In the genomic region with DNA sequence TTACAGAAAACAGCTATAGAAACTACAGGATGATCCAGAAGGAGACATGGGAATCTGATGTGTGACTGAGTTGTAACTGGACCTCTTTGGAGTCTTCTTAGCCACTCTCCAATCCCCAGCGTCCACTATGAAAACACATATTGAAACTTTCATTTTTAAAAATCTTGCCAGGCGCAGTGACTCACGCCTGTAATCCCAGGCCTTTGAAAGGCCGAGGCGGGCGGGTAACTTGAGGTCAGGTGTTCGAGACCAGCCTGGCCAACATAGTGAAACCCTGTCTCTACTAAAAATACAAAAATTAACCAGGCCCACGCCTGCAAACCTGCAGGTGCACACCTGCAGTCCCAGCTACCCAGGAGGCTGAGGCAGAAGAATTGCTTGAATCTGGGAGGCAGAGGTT, we compare ENCODE assay signal across 1 cellular context.
TF ChIP-seq lines count a peak whose summit lies in the region.

No MANE protein-coding gene starts in this region.

TF ChIP-seq in GM23338, 12 proteins besides CTCF, POLR2A, EP300 and RAD21 (continued from another document):
- TF ChIP-seq ETS1 (IDR thresholded peaks at IDR 0.05) (no peak), ZNF462 (CRISPR knock-in tag; IDR thresholded peaks at IDR 0.05) (no peak), JUNB (IDR thresholded peaks at IDR 0.05; ENCODE audit: unreplicated experiment) (no peak), ZNF114 (CRISPR knock-in tag; IDR thresholded peaks at IDR 0.05) (no peak), EZH2phosphoT487 (IDR thresholded peaks at IDR 0.05; ENCODE audit: unreplicated experiment) (no peak), EZH2 (IDR thresholded peaks at IDR 0.05; ENCODE audit: low read depth, unreplicated experiment) (no peak), NANOG (IDR thresholded peaks at IDR 0.05; ENCODE audit: borderline replicate concordance) (no peak), POLR2AphosphoS5 (IDR thresholded peaks at IDR 0.05; ENCODE audit: low read depth) (no peak)
